14 cellular contexts compared by ENCODE assay signal in genomic region chr11:31449040-31449439, GRCh38.
"Had no signal": no experiment of that assay in that cellular context is flagged by ENCODE, and none has a peak within 500 bp of the region (broad histone marks: within the 10 kb centered on the region; RNA-seq: fewer than 3 reads in every experiment).

No MANE protein-coding gene starts in this region.

- H3K27me3 ChIP-seq: hepatocyte, neutrophil had no signal

- DNase-seq: effector CD4-positive, alpha-beta T cell; foreskin melanocyte; head of caudate nucleus; kidney glomerular epithelial cell; mucosa of descending colon; naive thymus-derived CD8-positive, alpha-beta T cell; posterior cingulate gyrus; right cardiac atrium; small intestine; stimulated activated CD4-positive, alpha-beta T cell treated with anti-CD3 and anti-CD28 coated beads, Interleukin-12 subunit alpha, Interleukin-12 subunit beta, amount 100 ng/mL, for 4 hours; stimulated activated naive CD4-positive, alpha-beta T cell treated with Interleukin-2 at 50 U/mL for 16 hours had no signal

- H3K4me3 ChIP-seq: coronary artery, hepatocyte, mucosa of descending colon had no signal

- H3K9me3 ChIP-seq: mucosa of descending colon, neutrophil had no signal

- H3K27ac ChIP-seq: coronary artery, hepatocyte, neutrophil had no signal

- H2AFZ ChIP-seq: hepatocyte had no signal

- H3K36me3 ChIP-seq: neutrophil had no signal

- H3K4me2 ChIP-seq: hepatocyte had no signal
